Comparison of ENCODE assay signal across 8 cellular contexts in the genomic region with DNA sequence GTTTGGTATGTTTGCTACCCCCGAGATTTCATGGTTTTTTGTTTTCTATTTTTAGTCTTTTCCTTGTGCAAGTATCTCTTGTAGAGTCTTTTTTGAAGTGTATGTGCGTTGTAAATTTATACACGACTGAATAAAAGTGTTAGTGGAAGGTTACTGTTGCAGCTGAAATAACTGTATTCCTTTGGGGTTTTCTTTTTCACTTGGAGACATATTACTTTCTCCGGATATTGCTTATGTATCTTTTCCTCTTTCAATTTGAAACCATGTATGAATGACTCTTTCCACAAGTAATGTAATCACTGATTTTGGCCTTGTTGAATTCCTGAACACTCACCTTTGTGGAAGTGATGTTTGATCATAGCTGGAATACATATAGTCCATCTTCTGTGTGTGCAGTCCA. TPM values are rescaled to one million over a fixed set of nuclear protein-coding genes. Genes with fewer than 3 reads are reported as not detected.
DNase-seq lines count a peak whose midpoint lies in the region; TF ChIP-seq lines count a peak whose summit lies in the region.

No MANE protein-coding gene starts in this region.

- POLR2A ChIA-PET in AG04450 (lab: Yijun Ruan, JAX), result interaction anchor here (1.4 kb wide), 1 partner anchor 68 kb away, joined by 10 read pairs; a partner anchor contains a TSS

- in situ Hi-C loops in brain microvascular endothelial cell (cut with HindIII; ENCODE audit: low pct_ligation_motif_present, low sequenced_read_pairs), result loop anchor here (25.0 kb wide), 1 partner anchor 685 kb away; no protein-coding TSS in a partner anchor

- peak overlapping the region; percentile 93 for H3K4me3 ChIP-seq in AG04450 (ENCODE audit: low read depth, low read length)
- peak overlapping the region; percentile 91 for H3K4me3 ChIP-seq in brain microvascular endothelial cell (ENCODE audit: low read depth, low read length)
- H3K4me3 ChIP-seq in mucosa of rectum (ENCODE audit: low read length in 2 of 2), result peak overlapping the region; percentile 78 to 89

- DNase-seq in AG04450 (ENCODE audit: low read depth, low spot score) (no peak), HT-29 (ENCODE audit: low spot score) (peak; percentile 2), brain microvascular endothelial cell (no peak), NCI-H2171 (lab: John Stamatoyannopoulos, UW) (no peak), NCI-H146 (lab: John Stamatoyannopoulos, UW) (no peak), 8988T (no peak), NCI-H524 (lab: John Stamatoyannopoulos, UW) (no peak)

- H3K9ac ChIP-seq in mucosa of rectum (ENCODE audit: low read depth in 1 of 2, low read length in 2 of 2), result peak overlapping the region; percentile 65 to 73

- H3K9me3 ChIP-seq in AG04450 (ENCODE audit: control insufficient read depth, insufficient read depth, low read length) (peaks cover 3% of the 10 kb centered on the region; the same call in 1 of the 2 replicates), mucosa of rectum (ENCODE audit: control insufficient read depth in 2 of 2, low read length in 2 of 2) (no peaks in the 10 kb centered on the region)

- CTCF ChIA-PET in AG04450 (lab: Charles Lee), result interaction anchor here (0.6 to 3.0 kb wide), 3 partner anchors 68 to 343 kb away, joined by 3 to 18 read pairs (median 4); a partner anchor contains a TSS

- H3K4me1 ChIP-seq in mucosa of rectum (ENCODE audit: control insufficient read depth in 2 of 2, insufficient read depth in 2 of 2, low read length in 2 of 2), result peaks cover 9 to 18% of the 10 kb centered on the region in 2 donors

- H3K36me3 ChIP-seq in brain microvascular endothelial cell (replicated peaks), result no peaks in the 10 kb centered on the region
- no peaks in the 10 kb centered on the region for H3K36me3 ChIP-seq in mucosa of rectum (ENCODE audit: control insufficient read depth in 2 of 2, insufficient read depth in 2 of 2, low read length in 2 of 2)

- no peaks in the 10 kb centered on the region for H3K27me3 ChIP-seq in AG04450 (ENCODE audit: control insufficient read depth, insufficient read depth, low read length)
- H3K27me3 ChIP-seq in brain microvascular endothelial cell (replicated peaks), result no peaks in the 10 kb centered on the region
- no peaks in the 10 kb centered on the region for H3K27me3 ChIP-seq in mucosa of rectum (ENCODE audit: control insufficient read depth in 2 of 2, insufficient read depth in 2 of 2, low read length in 2 of 2)

- no peak for TF ChIP-seq CTCF in AG04450 (IDR thresholded peaks at IDR 0.05; ENCODE audit: low read depth, low read length)
- no peak for TF ChIP-seq CTCF in brain microvascular endothelial cell (IDR thresholded peaks at IDR 0.05; ENCODE audit: low read depth, low read length, missing control alignments)

- no peak overlapping the region for H3K27ac ChIP-seq in AG04450 (ENCODE audit: low read depth, low read length)
- no peak overlapping the region for H3K27ac ChIP-seq in brain microvascular endothelial cell
- H3K27ac ChIP-seq in mucosa of rectum (ENCODE audit: low read depth in 2 of 2, low read length in 2 of 2), result no peak overlapping the region

RNA-seq across cellular contexts. Expression of a gene that starts 1.0 kb away (rescaled TPM):
- 6.2 and 6.4 TPM in 2 replicates for polyA plus RNA-seq in AG04450 (2011; rRNA removed)
- polyA minus RNA-seq in AG04450 (2011; rRNA and poly(A)+ RNA removed), result 18.0 and 20.5 TPM in 2 replicates
- total RNA-seq in HT-29 (2014; rRNA removed; shearing (Covaris generic)), result 18.7 and 20.7 TPM in 2 replicates

RNA-seq across cellular contexts. Expression of a gene that starts 1.1 kb away (rescaled TPM):
- 17.3 and 17.9 TPM in 2 replicates for polyA plus RNA-seq in AG04450 (2011; rRNA removed)
- 23.3 and 28.7 TPM in 2 replicates for polyA minus RNA-seq in AG04450 (2011; rRNA and poly(A)+ RNA removed)
- total RNA-seq in HT-29 (2014; rRNA removed; shearing (Covaris generic)), result 26.1 and 34.7 TPM in 2 replicates
